Comparison of ENCODE assay signal across 8 cellular contexts in genomic region chr12:41932028-41932427, GRCh38.
A peak's percentile ranks its signal among the peaks of the same experiment; 100 is the strongest.
DNase-seq lines count a peak whose midpoint lies in the region; ATAC-seq and TF ChIP-seq lines count a peak whose summit lies in the region.

No MANE protein-coding gene starts in this region.

- peak overlapping the region; percentile 95 for H2AFZ ChIP-seq in neural progenitor cell (replicated peaks)

- no peak overlapping the region for H3K27ac Mint-ChIP-seq in neural progenitor cell

- POLR2A ChIA-PET in A673 (lab: Charles Lee; ENCODE audit: low non-redundant PET): interaction anchor here (0.6 kb wide), 2 partner anchors 82 to 346 kb away, joined by 3 to 5 read pairs; no protein-coding TSS in a partner anchor

- H3K9me3 ChIP-seq in A673 (ENCODE audit: low read depth, low read length, poor library complexity, severe bottlenecking) (no peaks in the 10 kb centered on the region), HUES6 (ENCODE audit: control insufficient read depth, insufficient read depth, low read depth, low read length) (peaks cover 6% of the 10 kb centered on the region; the same call in 1 of the 2 replicates), neural progenitor cell (ENCODE audit: low read depth) (no peaks in the 10 kb centered on the region)

- TF ChIP-seq CTCF in A673 (conservative IDR thresholded peaks at IDR 0.05; ENCODE audit: low read depth, low read length): no peak
- TF ChIP-seq CTCF in epithelial cell of proximal tubule (conservative IDR thresholded peaks at IDR 0.05; ENCODE audit: low read depth, low read length): no peak
- TF ChIP-seq CTCF in neural progenitor cell (IDR thresholded peaks at IDR 0.05): no peak

- H3K27ac ChIP-seq in A673 (ENCODE audit: low read depth, low read length, poor library complexity, severe bottlenecking): peak overlapping the region; percentile 74
- H3K27ac ChIP-seq in HUES6 (ENCODE audit: low read depth, low read length): no peak overlapping the region
- H3K27ac ChIP-seq in neural progenitor cell: no peak overlapping the region
- no peak overlapping the region for H3K27ac ChIP-seq in substantia nigra (ENCODE audit: low read depth, low read length, poor library complexity, severe bottlenecking)

- no peak for ATAC-seq in GM19351 (IDR thresholded peaks at IDR 0.05; ENCODE audit: unreplicated experiment)

- CTCF ChIA-PET in A673 (lab: Charles Lee): interaction anchor here (0.6 kb wide), 2 partner anchors 137 to 402 kb away, joined by 3 to 6 read pairs; no protein-coding TSS in a partner anchor

- H3F3A ChIP-seq in neural progenitor cell (ENCODE audit: low read depth): no peaks in the 10 kb centered on the region

- H3K36me3 ChIP-seq in A673 (ENCODE audit: insufficient read depth, low read length, poor library complexity, severe bottlenecking) (no peaks in the 10 kb centered on the region), HUES6 (ENCODE audit: control insufficient read depth, insufficient read depth, low read length) (no peaks in the 10 kb centered on the region), neural progenitor cell (no peaks in the 10 kb centered on the region)

- DNase-seq in A673 (ENCODE audit: low spot score): no peak
- DNase-seq in epithelial cell of proximal tubule (ENCODE audit: low read depth): no peak
- no peak for DNase-seq in neural progenitor cell (ENCODE audit: low spot score)
- DNase-seq in substantia nigra (lab: John Stamatoyannopoulos, UW): no peak
- DNase-seq in GM19238 (ENCODE audit: insufficient read length, low spot score): no peak
- no peak for DNase-seq in SIG-M5 treated with dmso at 0.1 percent for 504 hours (lab: John Stamatoyannopoulos, UW; ENCODE audit: unreplicated experiment)

- BruUV-seq in A673 (replicated peaks; lab: Mats Ljungman, UMichigan): no TSS peak

- no peaks in the 10 kb centered on the region for H4K20me1 ChIP-seq in neural progenitor cell (ENCODE audit: low read depth)

- peaks cover 12% of the 10 kb centered on the region for H3K4me1 Mint-ChIP-seq in neural progenitor cell

- peaks cover 47% of the 10 kb centered on the region for H3K4me1 ChIP-seq in A673 (ENCODE audit: insufficient read depth, low read length, poor library complexity, severe bottlenecking)
- H3K4me1 ChIP-seq in HUES6 (ENCODE audit: control insufficient read depth, insufficient read depth, low read length): peaks cover 13% of the 10 kb centered on the region
- peaks cover 9% of the 10 kb centered on the region for H3K4me1 ChIP-seq in neural progenitor cell

- H3K9me3 Mint-ChIP-seq in neural progenitor cell: peaks cover 25% of the 10 kb centered on the region

- H3K79me2 ChIP-seq in neural progenitor cell (ENCODE audit: low read depth): no peaks in the 10 kb centered on the region

- H3K4me2 ChIP-seq in neural progenitor cell: peak overlapping the region; percentile 68

- H3K4me3 ChIP-seq in A673 (ENCODE audit: low read depth, low read length, poor library complexity, severe bottlenecking) (peak overlapping the region; percentile 35), HUES6 (ENCODE audit: low read depth, low read length) (peak overlapping the region; percentile 51), epithelial cell of proximal tubule (ENCODE audit: low read depth, low read length) (peak overlapping the region; percentile 59), neural progenitor cell (peak overlapping the region; percentile 34)

- peaks cover 3% of the 10 kb centered on the region for H3K27me3 Mint-ChIP-seq in neural progenitor cell (ENCODE audit: insufficient read depth, low read depth)

- H3K27me3 ChIP-seq in A673 (replicated peaks; ENCODE audit: insufficient read depth, low read depth, low read length, poor library complexity) (no peaks in the 10 kb centered on the region), HUES6 (ENCODE audit: control insufficient read depth, insufficient read depth, low read length) (peaks cover 56% of the 10 kb centered on the region), neural progenitor cell (no peaks in the 10 kb centered on the region)

- no peak overlapping the region for H3K9ac ChIP-seq in HUES6 (ENCODE audit: low read length)
- H3K9ac ChIP-seq in neural progenitor cell: no peak overlapping the region

- peaks cover 2% of the 10 kb centered on the region for H3K36me3 Mint-ChIP-seq in neural progenitor cell

- no peak overlapping the region for H3K4me3 Mint-ChIP-seq in neural progenitor cell

- intact Hi-C loops in A673 (cut with micrococcal nuclease; ENCODE audit: unreplicated experiment): loop anchor here (5.0 to 10.0 kb wide), 2 partner anchors 90 to 173 kb away; no protein-coding TSS in a partner anchor
